In the genomic region with DNA sequence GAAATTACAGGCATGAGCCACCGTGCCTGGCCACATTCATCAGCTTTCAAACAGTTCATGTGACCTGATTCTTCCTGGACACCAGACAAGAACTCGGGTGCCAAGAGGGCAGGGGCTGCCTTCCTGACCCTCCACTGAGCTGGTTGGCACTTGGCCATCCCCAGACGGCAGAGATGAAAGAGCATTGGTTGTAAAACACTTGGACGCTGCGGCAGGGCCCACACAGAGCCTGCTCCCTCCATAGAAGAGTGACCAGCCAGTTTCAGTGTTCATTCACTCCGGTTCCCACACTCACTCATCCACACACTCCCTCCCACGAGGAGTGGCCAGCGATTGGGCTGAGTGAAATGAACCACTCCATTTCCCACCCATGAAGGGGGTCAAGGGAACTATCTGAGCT, we compare ENCODE assay signal across 17 cellular contexts.
DNase-seq lines count a peak whose midpoint lies in the region; ATAC-seq, FAIRE-seq and TF ChIP-seq lines count a peak whose summit lies in the region.
"Had no signal": no experiment of that assay in that cellular context is flagged by ENCODE, and none has a peak within 500 bp of the region (broad histone marks: within the 10 kb centered on the region; RNA-seq: fewer than 3 reads in every experiment).

No MANE protein-coding gene starts in this region.

- H3K4me2 ChIP-seq in H9 (ENCODE audit: insufficient read depth, insufficient read length, low read length): no peak overlapping the region

- H2BK120ac ChIP-seq in H9 (ENCODE audit: low read depth, low read length, poor library complexity, severe bottlenecking): no peak overlapping the region

- no peak overlapping the region for H4K8ac ChIP-seq in H9 (replicated peaks; ENCODE audit: insufficient read length, low read depth, low read length)

- H3K9ac ChIP-seq in H9 (ENCODE audit: extremely low read depth, insufficient read length, low read length) (no peak overlapping the region), kidney (ENCODE audit: low read length in 2 of 2) (no peak overlapping the region)
- H3K9ac ChIP-seq: BLaER1 treated with 17β-estradiol and CSF1 and Interleukin-3, amounts not matched to agents 10 nM and 100 nM had no signal

- H3K36me3 ChIP-seq in bronchial epithelial cell (ENCODE audit: control insufficient read depth, insufficient read depth, low read length) (no peaks in the 10 kb centered on the region), kidney (ENCODE audit: control insufficient read depth in 1 of 2, insufficient read depth in 2 of 2, low read length in 2 of 2) (no peaks in the 10 kb centered on the region), sigmoid colon (no peaks in the 10 kb centered on the region)
- H3K36me3 ChIP-seq: BLaER1 treated with 17β-estradiol and CSF1 and Interleukin-3, amounts not matched to agents 10 nM and 100 nM had no signal

- no peaks in the 10 kb centered on the region for H3K23me2 ChIP-seq in H9 (ENCODE audit: insufficient read length, low read depth, low read length, poor library complexity, severe bottlenecking)

- no peak overlapping the region for H2BK5ac ChIP-seq in H9 (ENCODE audit: insufficient read length, low read length)

- no peaks in the 10 kb centered on the region for H3K27me3 ChIP-seq in H9 (ENCODE audit: insufficient read depth, low read length)
- no peaks in the 10 kb centered on the region for H3K27me3 ChIP-seq in bronchial epithelial cell (ENCODE audit: control insufficient read depth, insufficient read depth, low read length)
- no peaks in the 10 kb centered on the region for H3K27me3 ChIP-seq in sigmoid colon
- H3K27me3 ChIP-seq: BLaER1 treated with 17β-estradiol and CSF1 and Interleukin-3, amounts not matched to agents 10 nM and 100 nM had no signal

- no peaks in the 10 kb centered on the region for H3K27me3 Mint-ChIP-seq in H9 (ENCODE audit: low read depth)

- no peaks in the 10 kb centered on the region for H3K9me3 Mint-ChIP-seq in H9

- no peaks in the 10 kb centered on the region for H3K79me2 ChIP-seq in H9 (ENCODE audit: insufficient read depth, low read length)

- DNase-seq in H9: no peak
- no peak for DNase-seq in bronchial epithelial cell (ENCODE audit: low read depth)
- DNase-seq in kidney: peak; percentile 74
- DNase-seq in sigmoid colon: peak; percentile 57
- no peak for DNase-seq in NCI-H1436 treated with DMSO at 0.1 percent for 48 hours (lab: John Stamatoyannopoulos, UW)
- no peak for DNase-seq in iPS-NIHi11 (ENCODE audit: low spot score)
- no peak for DNase-seq in stimulated activated CD4-positive, alpha-beta T cell treated with anti-CD3 and anti-CD28 coated beads, Interleukin-12 subunit alpha, Interleukin-12 subunit beta, amount 100 ng/mL, for 4 hours
- DNase-seq: ACHN; CD4-positive, CD25-positive, alpha-beta regulatory T cell; DMS53; GF-D8; GOT3; HFFc6; IMR-90 had no signal

- no peak overlapping the region for H2BK12ac ChIP-seq in H9 (ENCODE audit: insufficient read length, low read depth, low read length)

- H3K4me1 Mint-ChIP-seq in H9: peaks cover 12 to 13% of the 10 kb centered on the region in 2 experiments
- H3K4me1 Mint-ChIP-seq: CD4-positive, CD25-positive, alpha-beta regulatory T cell had no signal

- no peaks in the 10 kb centered on the region for H3K36me3 Mint-ChIP-seq in H9 (ENCODE audit: insufficient read depth in 1 of 3, low read depth in 3 of 3)
- H3K36me3 Mint-ChIP-seq: CD4-positive, CD25-positive, alpha-beta regulatory T cell had no signal

- peak overlapping the region in 2 of 3 experiments; percentile 58 to 62; a peak in 1 of 7 replicates for H3K27ac Mint-ChIP-seq in H9
- H3K27ac Mint-ChIP-seq: CD4-positive, CD25-positive, alpha-beta regulatory T cell; HFFc6 had no signal

- no peak overlapping the region; the same call in 1 of the 2 replicates for H2BK15ac ChIP-seq in H9 (ENCODE audit: low read depth, low read length)

- H3K4me3 Mint-ChIP-seq in H9: no peak overlapping the region
- H3K4me3 Mint-ChIP-seq: CD4-positive, CD25-positive, alpha-beta regulatory T cell; HFFc6 had no signal

- no peak overlapping the region; the same call in 1 of the 2 replicates for H3K14ac ChIP-seq in H9 (ENCODE audit: insufficient read depth, low read length)

- H3K9me3 ChIP-seq in H9 (ENCODE audit: control insufficient read depth, low read depth, low read length): no peaks in the 10 kb centered on the region
- peaks cover 0 to 4% of the 10 kb centered on the region in 2 donors for H3K9me3 ChIP-seq in kidney (ENCODE audit: control insufficient read depth in 1 of 2, low read length in 2 of 2)
- peaks cover 0 to 4% (median 0%) of the 10 kb centered on the region in 4 donors for H3K9me3 ChIP-seq in sigmoid colon

- no peaks in the 10 kb centered on the region for H4K20me1 ChIP-seq in H9 (ENCODE audit: control insufficient read depth, insufficient read depth, insufficient read length)
- H4K20me1 ChIP-seq: BLaER1 treated with 17β-estradiol and CSF1 and Interleukin-3, amounts not matched to agents 10 nM and 100 nM had no signal

- no peak overlapping the region for H3K18ac ChIP-seq in H9 (ENCODE audit: insufficient read length, low read depth, low read length)

- no peak for TF ChIP-seq POLR2A in sigmoid colon (IDR thresholded peaks at IDR 0.05)

- H2BK20ac ChIP-seq in H9 (ENCODE audit: low read depth, low read length, poor library complexity, severe bottlenecking): no peak overlapping the region

- H3K23ac ChIP-seq in H9 (ENCODE audit: insufficient read length, low read depth, low read length): no peak overlapping the region

- no peak overlapping the region for H4K91ac ChIP-seq in H9 (ENCODE audit: insufficient read length, low read depth, low read length)

- no CpG with 5 or more reads among the region's 8 CpGs for WGBS in H9 (ENCODE audit: extremely low coverage, insufficient read length, low lambda C conversion rate)
- WGBS in sigmoid colon, 2 donors: 53 to 78% methylated on average over 8 of the region's 8 CpGs

- H3T11ph ChIP-seq in H9 (ENCODE audit: low read length): no peak overlapping the region

- no peaks in the 10 kb centered on the region; the same call in 1 of the 2 replicates for H3K4me1 ChIP-seq in H9 (ENCODE audit: insufficient read depth, low read length)
- H3K4me1 ChIP-seq in kidney (ENCODE audit: control insufficient read depth in 1 of 2, insufficient read depth in 1 of 2, low read depth in 1 of 2, low read length in 2 of 2): no peaks in the 10 kb centered on the region
- peaks cover 0 to 19% (median 8%) of the 10 kb centered on the region in 4 donors for H3K4me1 ChIP-seq in sigmoid colon

- H3K79me1 ChIP-seq in H9 (ENCODE audit: insufficient read depth, low read depth, low read length, poor library complexity, severe bottlenecking): no peaks in the 10 kb centered on the region

- FAIRE-seq in bronchial epithelial cell (lab: Jason Lieb, UNC) (peak; percentile 28), kidney (lab: Jason Lieb, UNC) (no peak)
- FAIRE-seq: GM19239 had no signal

- H4K5ac ChIP-seq in H9 (ENCODE audit: insufficient read length, low read depth, low read length): no peak overlapping the region

- no peak overlapping the region for H3K56ac ChIP-seq in H9 (ENCODE audit: insufficient read length, low read depth, low read length)

- no peak for TF ChIP-seq EP300 in sigmoid colon (IDR thresholded peaks at IDR 0.05)

- H3K27ac ChIP-seq in H9 (ENCODE audit: insufficient read length, low read depth, low read length) (no peak overlapping the region), kidney (ENCODE audit: low read depth in 2 of 2, low read length in 2 of 2) (peak overlapping the region in 1 of 2 donors; percentile 5), sigmoid colon (no peak overlapping the region)
- H3K27ac ChIP-seq: BLaER1 treated with 17β-estradiol and CSF1 and Interleukin-3, amounts not matched to agents 10 nM and 100 nM had no signal

- H2AK5ac ChIP-seq in H9 (ENCODE audit: insufficient read length, low read length): no peak overlapping the region

- intact Hi-C loops in kidney (cut with DNase I): no loop called here
- intact Hi-C loops in sigmoid colon (cut with DNase I): no loop called here

- TF ChIP-seq CTCF in H9 (conservative IDR thresholded peaks at IDR 0.05) (no peak), bronchial epithelial cell (IDR thresholded peaks at IDR 0.05; ENCODE audit: insufficient read depth, low read length, severe bottlenecking) (no peak), kidney (IDR thresholded peaks at IDR 0.05; ENCODE audit: borderline replicate concordance, extremely low read depth, insufficient read depth) (no peak), sigmoid colon (IDR thresholded peaks at IDR 0.05) (no peak)

- no peak for ATAC-seq in GM21717 (IDR thresholded peaks at IDR 0.05; ENCODE audit: unreplicated experiment)

- H2AFZ ChIP-seq in H9 (ENCODE audit: low read length): no peak overlapping the region

- no peak overlapping the region for H3K4me3 ChIP-seq in bronchial epithelial cell (ENCODE audit: low read depth, low read length)
- no peak overlapping the region for H3K4me3 ChIP-seq in kidney (ENCODE audit: low read length in 2 of 2)
- no peak overlapping the region for H3K4me3 ChIP-seq in sigmoid colon
- H3K4me3 ChIP-seq: BLaER1 treated with 17β-estradiol and CSF1 and Interleukin-3, amounts not matched to agents 10 nM and 100 nM had no signal

- no peak overlapping the region for H3K4ac ChIP-seq in H9 (ENCODE audit: low read depth, low read length)

Comparison
In these comparisons a context has a peak if more than half of its experiments do, and no peak if none do; other contexts are left out.
1. DNase-seq: peak in kidney (single experiment) and sigmoid colon (single experiment); none in H9 (single experiment), bronchial epithelial cell (single experiment), NCI-H1436 treated with DMSO at 0.1 percent for 48 hours (single experiment), iPS-NIHi11 (single experiment) and stimulated activated CD4-positive, alpha-beta T cell treated with anti-CD3 and anti-CD28 coated beads, Interleukin-12 subunit alpha, Interleukin-12 subunit beta, amount 100 ng/mL, for 4 hours (single experiment).